ENCODE assay signal across 28 cellular contexts in the genomic region with DNA sequence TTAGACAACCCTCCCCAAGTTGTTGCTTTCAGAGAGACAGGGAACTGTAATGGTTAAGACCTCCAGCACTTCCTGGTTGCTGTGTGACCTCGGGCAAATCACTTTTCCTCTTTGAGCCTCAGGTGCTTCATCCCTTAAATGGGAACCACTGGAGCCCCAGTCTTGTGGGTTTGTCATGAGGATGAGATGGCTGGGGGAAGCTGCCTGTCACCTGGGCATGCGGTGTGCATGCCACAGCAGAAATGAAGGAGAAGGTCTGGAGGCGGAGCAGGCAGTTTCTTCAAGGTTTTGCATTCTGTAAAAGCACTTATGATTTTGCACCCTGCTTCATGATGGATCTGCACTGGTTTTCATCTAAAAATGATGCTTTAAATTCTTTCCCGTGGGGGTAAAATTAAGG. TPM values are rescaled to one million over a fixed set of nuclear protein-coding genes. Genes with fewer than 3 reads are reported as not detected.
"Had no signal": no experiment of that assay in that cellular context is flagged by ENCODE, and none has a peak within 500 bp of the region (broad histone marks: within the 10 kb centered on the region; RNA-seq: fewer than 3 reads in every experiment).

No MANE protein-coding gene starts in this region.

- H2AFZ ChIP-seq: neural progenitor cell had no signal

- ATAC-seq: left colon; left lung; lower lobe of right lung; naive thymus-derived CD8-positive, alpha-beta T cell; right cardiac atrium; stimulated activated effector memory CD8-positive, alpha-beta T cell treated with anti-CD3 and anti-CD28 coated beads, Interleukin-12 subunit alpha, Interleukin-12 subunit beta, amount 100 ng/mL, for 72 hours; upper lobe of right lung had no signal

- H3K27me3 ChIP-seq: neural progenitor cell, ovary, sigmoid colon, suprapubic skin, upper lobe of right lung had no signal

- H3K4me3 ChIP-seq: left lung, lower lobe of right lung, neural progenitor cell, ovary, sigmoid colon, spleen, suprapubic skin, thoracic aorta, tibial artery, upper lobe of right lung had no signal

- DNase-seq: hypothalamus; immature natural killer cell; kidney; left colon; lower lobe of right lung; mammary epithelial cell; mesenchymal stem cell; occipital lobe; ovary; retina; right cardiac atrium; sigmoid colon; small intestine; spleen; stimulated activated CD4-positive, alpha-beta T cell treated with anti-CD3 and anti-CD28 coated beads, Interleukin-4, amount 100 ng/mL, for 24 hours; stimulated activated naive CD4-positive, alpha-beta T cell; tibial artery; trophoblast cell; upper lobe of right lung had no signal

- H3K4me1 ChIP-seq: left lung, lower lobe of right lung, sigmoid colon, spleen, suprapubic skin, tibial artery, upper lobe of right lung had no signal

- H3K4me2 ChIP-seq: neural progenitor cell had no signal

- H3K9me3 ChIP-seq: left lung, lower lobe of right lung, neutrophil, ovary, sigmoid colon, spleen, suprapubic skin, thoracic aorta, tibial artery, upper lobe of right lung had no signal

- H3K27ac ChIP-seq: left lung, lower lobe of right lung, neural progenitor cell, neutrophil, ovary, sigmoid colon, spleen, suprapubic skin, thoracic aorta, tibial artery, upper lobe of right lung had no signal

- H3K36me3 ChIP-seq: left lung, lower lobe of right lung, neural progenitor cell, neutrophil, ovary, sigmoid colon, spleen, suprapubic skin, thoracic aorta, tibial artery, upper lobe of right lung had no signal

RNA-seq across cellular contexts. Expression of a gene that starts 53.5 kb away (rescaled TPM):
- total RNA-seq: naive thymus-derived CD8-positive, alpha-beta T cell; pulmonary artery endothelial cell had no signal

RNA-seq across cellular contexts. Expression of a gene that starts 54.1 kb away (rescaled TPM):
- total RNA-seq: mammary epithelial cell; naive thymus-derived CD8-positive, alpha-beta T cell; progenitor cell of endocrine pancreas; pulmonary artery endothelial cell had no signal
